In genomic region chr2:8570637-8571036, GRCh38 we compare ENCODE assay signal across 15 cellular contexts.
DNase-seq lines count a peak whose midpoint lies in the region; ATAC-seq, FAIRE-seq and TF ChIP-seq lines count a peak whose summit lies in the region.
"Had no signal": no experiment of that assay in that cellular context is flagged by ENCODE, and none has a peak within 500 bp of the region (broad histone marks: within the 10 kb centered on the region; RNA-seq: fewer than 3 reads in every experiment).

No MANE protein-coding gene starts in this region.

- H3K27me3 ChIP-seq in H1 (replicated peaks in 1 of 4; ENCODE audit: control insufficient read depth in 3 of 4, extremely low read depth in 1 of 4, insufficient read depth in 3 of 4, low read length in 3 of 4) (no peaks in the 10 kb centered on the region), sigmoid colon (no peaks in the 10 kb centered on the region)
- H3K27me3 ChIP-seq: BE2C had no signal

- H3K9me3 ChIP-seq in H1 (ENCODE audit: insufficient read depth in 2 of 2, low read depth in 1 of 2, low read length in 1 of 2) = no peaks in the 10 kb centered on the region
- H3K9me3 ChIP-seq in sigmoid colon = no peaks in the 10 kb centered on the region
- H3K9me3 ChIP-seq: BE2C had no signal

- H2BK120ac ChIP-seq in H1 (replicated peaks; ENCODE audit: low read depth, low read length) = no peak overlapping the region

- H3K23me2 ChIP-seq in H1 (ENCODE audit: low read depth, low read length) = no peaks in the 10 kb centered on the region

- H3K4ac ChIP-seq in H1 (replicated peaks; ENCODE audit: insufficient read length, low read depth, low read length) = no peak overlapping the region

- H3K18ac ChIP-seq in H1 (ENCODE audit: extremely low read depth, low read length) = no peak overlapping the region

- TF ChIP-seq EP300 in H1 (IDR thresholded peaks at IDR 0.05; ENCODE audit: borderline replicate concordance in 1 of 2, low read depth in 2 of 2, low read length in 2 of 2) (no peak), sigmoid colon (IDR thresholded peaks at IDR 0.05) (no peak)

- no peak overlapping the region for H2AK5ac ChIP-seq in H1 (ENCODE audit: low read depth, low read length)

- H4K91ac ChIP-seq in H1 (replicated peaks; ENCODE audit: insufficient read length, low read length) = peak overlapping the region; percentile 40

- H3K4me1 ChIP-seq in H1 (replicated peaks in 1 of 4; ENCODE audit: control insufficient read depth in 3 of 4, insufficient read depth in 4 of 4, low read length in 3 of 4) (peaks cover 0 to 19% (median 8%) of the 10 kb centered on the region in 4 experiments; a peak in 6 of 7 replicates), sigmoid colon (no peaks in the 10 kb centered on the region)
- H3K4me1 ChIP-seq: BE2C had no signal

- H2BK15ac ChIP-seq in H1 (ENCODE audit: low read length) = no peak overlapping the region

- H2AFZ ChIP-seq in H1 (ENCODE audit: low read length) = no peak overlapping the region

- no peak overlapping the region for H2BK20ac ChIP-seq in H1 (ENCODE audit: low read length)

- H4K20me1 ChIP-seq in H1 (replicated peaks in 1 of 2; ENCODE audit: control insufficient read depth in 1 of 2, insufficient read depth in 2 of 2, low read length in 2 of 2) = no peaks in the 10 kb centered on the region

- H3K4me1 Mint-ChIP-seq in natural killer cell treated with Interleukin-12 subunit alpha and Interleukin-12 subunit beta and Interleukin-15 and Interleukin-18, amount 100 ng/mL, for 72 hours (ENCODE audit: low read depth in 2 of 2) = peaks cover 18 to 23% of the 10 kb centered on the region in 2 donors
- H3K4me1 Mint-ChIP-seq in natural killer cell = peaks cover 16 to 26% of the 10 kb centered on the region in 2 donors

- no peak overlapping the region for H3K14ac ChIP-seq in H1 (ENCODE audit: insufficient read length)

- no peak for TF ChIP-seq POLR2A in H1 (IDR thresholded peaks at IDR 0.05; ENCODE audit: control extremely low read depth in 1 of 2, low read depth in 2 of 2, low read length in 2 of 2)
- TF ChIP-seq POLR2A in sigmoid colon (IDR thresholded peaks at IDR 0.05) = no peak

- TF ChIP-seq CTCF in natural killer cell (IDR thresholded peaks at IDR 0.05) (no peak), H1 (IDR thresholded peaks at IDR 0.05; ENCODE audit: control extremely low read depth in 1 of 3, insufficient read depth in 1 of 3, low read depth in 1 of 3, low read length in 3 of 3) (no peak), sigmoid colon (IDR thresholded peaks at IDR 0.05) (no peak)

- CTCF ChIA-PET in H1 (lab: Charles Lee; ENCODE audit: partially characterized antibody) = interaction anchor here (1.0 to 1.1 kb wide), 3 partner anchors 10 to 123 kb away, joined by 3 to 5 read pairs (median 3); no protein-coding TSS in a partner anchor

- H3K79me1 ChIP-seq in H1 (ENCODE audit: low read depth, low read length) = no peaks in the 10 kb centered on the region

- no peak for DNase-seq in natural killer cell treated with Interleukin-12 subunit alpha and Interleukin-12 subunit beta and Interleukin-15 and Interleukin-18, amount 100 ng/mL, for 72 hours (ENCODE audit: low spot score)
- DNase-seq in natural killer cell = no peak
- no peak for DNase-seq in H1 (ENCODE audit: low read depth in 1 of 2, low spot score in 2 of 2)
- DNase-seq in sigmoid colon = peak; percentile 48
- DNase-seq in glomerular visceral epithelial cell (ENCODE audit: extremely low spot score) = no peak
- DNase-seq: BE2C, Calu3, NCI-H1092 treated with DMSO at 0.1 percent for 48 hours had no signal

- H4K8ac ChIP-seq in H1 (ENCODE audit: extremely low read depth, insufficient read depth, low read length) = no peak overlapping the region

- no peak for ATAC-seq in natural killer cell treated with Interleukin-12 subunit alpha and Interleukin-12 subunit beta and Interleukin-15 and Interleukin-18, amount 100 ng/mL, for 72 hours
- ATAC-seq in natural killer cell = no peak
- ATAC-seq in GM21529 (IDR thresholded peaks at IDR 0.05; ENCODE audit: unreplicated experiment) = no peak
- ATAC-seq in GM19328 (IDR thresholded peaks at IDR 0.05; ENCODE audit: unreplicated experiment) = no peak
- no peak for ATAC-seq in GM21526 (IDR thresholded peaks at IDR 0.05; ENCODE audit: low FRiP score, unreplicated experiment)
- ATAC-seq: CD8-positive, alpha-beta T cell; Right ventricle myocardium inferior had no signal

- 91% methylated on average over 14 of the region's 14 CpGs; no CpG with 5 or more reads in 1 of the 2 experiments for WGBS in H1 (ENCODE audit: extremely low coverage in 1 of 2, insufficient coverage in 1 of 2, insufficient read length in 1 of 2, insufficient replicate concordance in 2 of 2, low coverage in 1 of 2, low lambda C conversion rate in 2 of 2, missing lambda C conversion rate in 1 of 2), 2 experiments
- WGBS in sigmoid colon, 2 donors = 96 to 98% methylated on average over 14 of the region's 14 CpGs

- H3K23ac ChIP-seq in H1 (ENCODE audit: insufficient read length) = no peak overlapping the region

- no peak overlapping the region for H3K4me2 ChIP-seq in H1 (ENCODE audit: insufficient read depth in 1 of 2, low read depth in 2 of 2, low read length in 2 of 2)

- H3K36me3 ChIP-seq in H1 (ENCODE audit: control insufficient read depth in 2 of 4, insufficient read depth in 4 of 4, low read length in 3 of 4) (no peaks in the 10 kb centered on the region), sigmoid colon (no peaks in the 10 kb centered on the region)
- H3K36me3 ChIP-seq: BE2C had no signal

- no peak overlapping the region for H2BK5ac ChIP-seq in H1 (ENCODE audit: low read depth, low read length)

- H3K27ac ChIP-seq in H1 (ENCODE audit: low read depth, low read length) = no peak overlapping the region
- no peak overlapping the region for H3K27ac ChIP-seq in sigmoid colon

- no peaks in the 10 kb centered on the region for H3K79me2 ChIP-seq in H1 (ENCODE audit: control insufficient read depth in 1 of 2, insufficient read depth in 2 of 2, low read length in 2 of 2)

- no peaks in the 10 kb centered on the region for H3K36me3 Mint-ChIP-seq in natural killer cell treated with Interleukin-12 subunit alpha and Interleukin-12 subunit beta and Interleukin-15 and Interleukin-18, amount 100 ng/mL, for 72 hours
- H3K36me3 Mint-ChIP-seq in natural killer cell = no peaks in the 10 kb centered on the region
- H3K36me3 Mint-ChIP-seq: CD8-positive, alpha-beta T cell had no signal

- H3K27me3 Mint-ChIP-seq in natural killer cell treated with Interleukin-12 subunit alpha and Interleukin-12 subunit beta and Interleukin-15 and Interleukin-18, amount 100 ng/mL, for 72 hours = no peaks in the 10 kb centered on the region
- peaks cover 0 to 3% of the 10 kb centered on the region in 2 donors for H3K27me3 Mint-ChIP-seq in natural killer cell (ENCODE audit: low read depth in 2 of 2)

- TF ChIP-seq RAD21 in H1 (IDR thresholded peaks at IDR 0.05 in 1 of 2, conservative IDR thresholded peaks at IDR 0.05 in 1 of 2; ENCODE audit: low read depth in 2 of 2, low read length in 2 of 2) = no peak

- H3K9ac ChIP-seq in H1 (replicated peaks in 1 of 4; ENCODE audit: extremely low read depth in 1 of 4, low read depth in 3 of 4, low read length in 3 of 4) = no peak overlapping the region

- no peak overlapping the region for H2BK12ac ChIP-seq in H1 (ENCODE audit: low read depth, low read length)

- H3K4me3 Mint-ChIP-seq in natural killer cell treated with Interleukin-12 subunit alpha and Interleukin-12 subunit beta and Interleukin-15 and Interleukin-18, amount 100 ng/mL, for 72 hours = no peak overlapping the region
- no peak overlapping the region for H3K4me3 Mint-ChIP-seq in natural killer cell
- H3K4me3 Mint-ChIP-seq: CD8-positive, alpha-beta T cell had no signal

- H3K9me3 Mint-ChIP-seq in natural killer cell treated with Interleukin-12 subunit alpha and Interleukin-12 subunit beta and Interleukin-15 and Interleukin-18, amount 100 ng/mL, for 72 hours = no peaks in the 10 kb centered on the region
- H3K9me3 Mint-ChIP-seq in natural killer cell = no peaks in the 10 kb centered on the region
- H3K9me3 Mint-ChIP-seq: CD8-positive, alpha-beta T cell had no signal

- intact Hi-C loops in natural killer cell (cut with micrococcal nuclease) = no loop called here
- intact Hi-C loops in sigmoid colon (cut with DNase I) = no loop called here

- no peak overlapping the region for H3K56ac ChIP-seq in H1 (replicated peaks; ENCODE audit: insufficient read length, low read depth, low read length)

- FAIRE-seq in H1 (lab: Jason Lieb, UNC) = no peak
- FAIRE-seq: GM12891, RCC 7860 had no signal

- H4K5ac ChIP-seq in H1 (ENCODE audit: insufficient read length, low read depth, low read length) = no peak overlapping the region

- no peak overlapping the region for H3K4me3 ChIP-seq in H1 (ENCODE audit: extremely low read depth in 1 of 4, insufficient read depth in 2 of 4, low read depth in 3 of 4, low read length in 4 of 4)
- H3K4me3 ChIP-seq in sigmoid colon = no peak overlapping the region

- H3K27ac Mint-ChIP-seq in natural killer cell treated with Interleukin-12 subunit alpha and Interleukin-12 subunit beta and Interleukin-15 and Interleukin-18, amount 100 ng/mL, for 72 hours = peak overlapping the region; percentile 18 to 61
- H3K27ac Mint-ChIP-seq in natural killer cell = no peak overlapping the region
- H3K27ac Mint-ChIP-seq: CD8-positive, alpha-beta T cell had no signal

- POLR2A ChIA-PET in H1 (lab: Charles Lee; ENCODE audit: partially characterized antibody) = interaction anchor here (3.2 kb wide), 1 partner anchor 111 kb away, joined by 13 read pairs; the partner anchor contains the start of gene ID2

TF ChIP-seq in H1, 55 proteins besides CTCF, POLR2A, EP300 and RAD21 (continues in another document):
- no peak for TF ChIP-seq NANOG (IDR thresholded peaks at IDR 0.05; ENCODE audit: insufficient read depth, low read depth, low read length, poor library complexity, severe bottlenecking)
- TF ChIP-seq CHD2 (IDR thresholded peaks at IDR 0.05; ENCODE audit: low read length) = no peak
- TF ChIP-seq SIN3A (conservative IDR thresholded peaks at IDR 0.05 in 1 of 2, IDR thresholded peaks at IDR 0.05 in 1 of 2; ENCODE audit: low read depth in 1 of 2, low read length in 2 of 2) = no peak
- no peak for TF ChIP-seq ATF3 (IDR thresholded peaks at IDR 0.05; ENCODE audit: insufficient read depth, low read depth, low read length)
- TF ChIP-seq TAF1 (IDR thresholded peaks at IDR 0.05; ENCODE audit: low read depth, low read length) = no peak
- TF ChIP-seq BACH1 (IDR thresholded peaks at IDR 0.05; ENCODE audit: low read length) = no peak
- TF ChIP-seq TBP (IDR thresholded peaks at IDR 0.05; ENCODE audit: low read depth, low read length) = no peak
- TF ChIP-seq SIX5 (IDR thresholded peaks at IDR 0.05; ENCODE audit: low read depth, low read length) = no peak
- TF ChIP-seq KDM4A (IDR thresholded peaks at IDR 0.05; ENCODE audit: low read depth, low read length, severe bottlenecking) = no peak
- TF ChIP-seq CREB1 (IDR thresholded peaks at IDR 0.05) = no peak
- TF ChIP-seq ASH2L (IDR thresholded peaks at IDR 0.05; ENCODE audit: low read length) = no peak

Comparison
In these comparisons a context has a peak if more than half of its experiments do, and no peak if none do; other contexts are left out.
1. H3K27ac Mint-ChIP-seq: peak in natural killer cell treated with Interleukin-12 subunit alpha and Interleukin-12 subunit beta and Interleukin-15 and Interleukin-18, amount 100 ng/mL, for 72 hours (2 of 2); none in natural killer cell (0 of 2).